ENCODE assay signal across 23 cellular contexts in the genomic region with DNA sequence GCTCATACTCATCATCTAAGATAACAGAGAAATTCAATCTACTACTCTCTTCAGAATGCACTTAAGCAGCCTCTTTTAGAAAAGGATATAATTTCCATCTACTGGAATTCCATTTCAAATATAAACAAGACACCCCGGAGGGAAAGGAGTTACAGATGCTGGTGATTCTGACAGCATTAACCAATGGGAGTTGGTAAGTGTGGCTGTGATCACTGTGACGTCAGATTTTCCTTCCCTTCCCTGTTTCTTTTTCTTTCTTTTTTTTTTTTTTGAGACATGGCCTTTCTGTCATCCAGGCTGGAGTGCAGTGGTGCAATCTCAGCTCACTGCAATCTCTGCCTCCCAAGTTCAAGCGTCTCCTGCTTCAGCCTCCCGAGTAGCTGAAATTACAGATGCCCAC.
"Had no signal": no experiment of that assay in that cellular context is flagged by ENCODE, and none has a peak within 500 bp of the region (broad histone marks: within the 10 kb centered on the region; RNA-seq: fewer than 3 reads in every experiment).

No MANE protein-coding gene starts in this region.

- H3K4me1 ChIP-seq: gastroesophageal sphincter had no signal

- H3K27me3 Mint-ChIP-seq: activated CD4-positive, alpha-beta T cell treated with anti-CD3 and anti-CD28 coated beads, Interleukin-2, amount 10 ng/mL, durations not matched to agents 7 days and 5 days; activated CD8-positive, alpha-beta memory T cell treated with anti-CD3 and anti-CD28 coated beads, Interleukin-2, amount 10 ng/mL, durations not matched to agents 7 days and 5 days; activated CD8-positive, alpha-beta T cell treated with anti-CD3 and anti-CD28 coated beads for 36 hours; activated naive CD4-positive, alpha-beta T cell treated with anti-CD3 and anti-CD28 coated beads, Interleukin-2, amount 50 U/mL, for 24 hours; central memory CD8-positive, alpha-beta T cell; memory B cell; stimulated activated naive B cell treated with anti-CD40 and anti-IgM and Interleukin-4, amounts not matched to agents 10 μg/mL and 1 μg/mL and 100 μg/mL, for 72 hours; type B pancreatic cell had no signal

- H3K27ac ChIP-seq: epithelial cell of prostate, gastroesophageal sphincter, thoracic aorta had no signal

- H3K4me3 ChIP-seq: gastroesophageal sphincter, thoracic aorta had no signal

- H3K4me1 Mint-ChIP-seq: activated CD4-positive, alpha-beta T cell treated with anti-CD3 and anti-CD28 coated beads, Interleukin-2, amount 10 ng/mL, durations not matched to agents 7 days and 5 days; activated naive CD4-positive, alpha-beta T cell treated with anti-CD3 and anti-CD28 coated beads, Interleukin-2, amount 50 U/mL, for 24 hours had no signal

- H3K27me3 ChIP-seq: gastroesophageal sphincter had no signal

- H3K9me3 ChIP-seq: gastroesophageal sphincter, thoracic aorta had no signal

- H3K36me3 ChIP-seq: gastroesophageal sphincter, thoracic aorta had no signal

- H3K27ac Mint-ChIP-seq: activated CD8-positive, alpha-beta memory T cell treated with anti-CD3 and anti-CD28 coated beads, Interleukin-2, amount 10 ng/mL, durations not matched to agents 7 days and 5 days; activated CD8-positive, alpha-beta T cell treated with anti-CD3 and anti-CD28 coated beads for 36 hours; activated naive CD4-positive, alpha-beta T cell treated with anti-CD3 and anti-CD28 coated beads, Interleukin-2, amount 50 U/mL, for 24 hours; activated T-helper 1 cell treated with anti-CD3 and anti-CD28 coated beads, Interleukin-12 subunit alpha, Interleukin-12 subunit beta, Interleukin-2, Interleukin-4 antibody, amounts not matched to agents 30 ng/mL and 10 ng/mL and 1 ng/mL, durations not matched to agents 14 hours and 24 hours and 36 hours; memory B cell; nephron progenitor cell; type B pancreatic cell had no signal

- H3K9me3 Mint-ChIP-seq: activated CD4-positive, alpha-beta T cell treated with anti-CD3 and anti-CD28 coated beads, Interleukin-2, amount 10 ng/mL, durations not matched to agents 7 days and 5 days; activated CD8-positive, alpha-beta T cell treated with anti-CD3 and anti-CD28 coated beads for 36 hours; activated naive CD4-positive, alpha-beta T cell treated with anti-CD3 and anti-CD28 coated beads, Interleukin-2, amount 50 U/mL, for 24 hours; activated T-helper 1 cell treated with anti-CD3 and anti-CD28 coated beads, Interleukin-12 subunit alpha, Interleukin-12 subunit beta, Interleukin-2, Interleukin-4 antibody, amounts not matched to agents 30 ng/mL and 10 ng/mL and 1 ng/mL, durations not matched to agents 14 hours and 24 hours and 36 hours; central memory CD8-positive, alpha-beta T cell; memory B cell; nephron progenitor cell; stimulated activated naive B cell treated with anti-CD40 and anti-IgM and Interleukin-4, amounts not matched to agents 10 μg/mL and 1 μg/mL and 100 μg/mL, for 72 hours; type B pancreatic cell had no signal

- ATAC-seq: activated CD8-positive, alpha-beta memory T cell treated with anti-CD3 and anti-CD28 coated beads, Interleukin-2, amount 10 ng/mL, durations not matched to agents 7 days and 5 days; activated CD8-positive, alpha-beta T cell treated with anti-CD3 and anti-CD28 coated beads for 36 hours; gastroesophageal sphincter; left cardiac atrium; sciatic nerve; SK-N-SH treated with all-trans-retinoic acid at 6 μM for 48 hours; stimulated activated naive B cell treated with anti-CD40 and anti-IgM and Interleukin-4, amounts not matched to agents 10 μg/mL and 1 μg/mL and 100 μg/mL, for 72 hours had no signal

- DNase-seq: activated CD4-positive, alpha-beta T cell treated with anti-CD3 and anti-CD28 coated beads, Interleukin-2, amount 10 ng/mL, durations not matched to agents 7 days and 5 days; activated CD8-positive, alpha-beta T cell treated with anti-CD3 and anti-CD28 coated beads for 36 hours; activated gamma-delta T cell; activated T-cell treated with anti-CD3 and anti-CD28 coated beads for 4 hours; aorta; cortex of kidney; hypothalamus; left cardiac atrium; nephron progenitor cell; small intestine; stimulated activated CD4-positive, alpha-beta T cell treated with anti-CD3 and anti-CD28 coated beads, Interleukin-15, amount 100 ng/mL, for 24 hours; stimulated activated naive B cell treated with anti-CD40 and anti-IgM and Interleukin-4, amounts not matched to agents 10 μg/mL and 1 μg/mL and 100 μg/mL, for 72 hours had no signal

- H3K4me3 Mint-ChIP-seq: activated CD4-positive, alpha-beta T cell treated with anti-CD3 and anti-CD28 coated beads, Interleukin-2, amount 10 ng/mL, durations not matched to agents 7 days and 5 days; activated CD8-positive, alpha-beta memory T cell treated with anti-CD3 and anti-CD28 coated beads, Interleukin-2, amount 10 ng/mL, durations not matched to agents 7 days and 5 days; activated CD8-positive, alpha-beta T cell treated with anti-CD3 and anti-CD28 coated beads for 36 hours; activated naive CD4-positive, alpha-beta T cell treated with anti-CD3 and anti-CD28 coated beads, Interleukin-2, amount 50 U/mL, for 24 hours; activated T-helper 1 cell treated with anti-CD3 and anti-CD28 coated beads, Interleukin-12 subunit alpha, Interleukin-12 subunit beta, Interleukin-2, Interleukin-4 antibody, amounts not matched to agents 30 ng/mL and 10 ng/mL and 1 ng/mL, durations not matched to agents 14 hours and 24 hours and 36 hours; central memory CD8-positive, alpha-beta T cell; memory B cell; nephron progenitor cell; stimulated activated naive B cell treated with anti-CD40 and anti-IgM and Interleukin-4, amounts not matched to agents 10 μg/mL and 1 μg/mL and 100 μg/mL, for 72 hours; type B pancreatic cell had no signal

- H3K36me3 Mint-ChIP-seq: activated CD8-positive, alpha-beta memory T cell treated with anti-CD3 and anti-CD28 coated beads, Interleukin-2, amount 10 ng/mL, durations not matched to agents 7 days and 5 days; type B pancreatic cell had no signal
